20 cellular contexts compared by ENCODE assay signal in the genomic region with DNA sequence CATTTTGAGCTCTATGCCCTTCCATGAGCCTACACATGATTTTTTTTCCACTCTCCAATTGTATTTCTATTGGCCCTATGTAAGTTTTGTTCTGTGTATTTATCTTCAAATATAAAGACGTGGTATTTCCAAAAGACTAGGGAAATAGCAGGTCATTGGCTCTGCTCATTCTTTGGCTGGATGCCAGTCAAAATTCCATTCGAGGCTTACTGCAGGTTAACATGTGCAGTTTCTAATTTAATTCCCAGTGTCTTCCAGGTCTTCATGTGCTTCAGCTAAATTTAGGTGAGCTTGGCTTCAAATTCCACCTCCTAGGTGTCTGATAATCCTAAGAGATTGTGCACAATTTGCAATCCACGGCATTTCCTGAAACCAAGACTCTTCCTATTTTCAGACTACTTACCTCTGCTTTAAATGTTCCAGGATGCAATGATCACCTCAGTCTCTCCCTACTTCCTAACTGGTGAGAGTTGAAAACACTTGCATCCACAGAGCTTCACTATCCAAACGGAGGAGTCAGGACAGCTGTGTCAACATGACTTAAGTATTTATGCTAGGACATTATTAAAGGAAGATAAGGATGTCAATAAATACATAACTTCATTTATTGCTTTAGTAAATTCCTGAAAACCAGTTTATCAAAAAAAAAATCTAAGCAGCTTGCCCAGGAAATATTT.
"Had no signal": no experiment of that assay in that cellular context is flagged by ENCODE, and none has a peak within 500 bp of the region (broad histone marks: within the 10 kb centered on the region; RNA-seq: fewer than 3 reads in every experiment).

No MANE protein-coding gene starts in this region.

- DNase-seq: activated CD4-positive, alpha-beta T cell treated with anti-CD3 and anti-CD28 coated beads, Interleukin-2, amount 10 ng/mL, durations not matched to agents 24 days and 14 days; activated CD4-positive, CD25-positive, alpha-beta regulatory T cell; activated CD8-positive, alpha-beta memory T cell treated with anti-CD3 and anti-CD28 coated beads, Interleukin-2, amount 50 U/mL, for 48 hours; activated CD8-positive, alpha-beta T cell treated with anti-CD3 and anti-CD28 coated beads, Interleukin-2, amount 10 ng/mL, durations not matched to agents 7 days and 5 days; activated gamma-delta T cell; activated T-cell treated with anti-CD3 and anti-CD28 coated beads, Interleukin-2, amount 50 U/mL, for 72 hours; amniotic stem cell; dorsolateral prefrontal cortex; islet precursor cell; naive thymus-derived CD4-positive, alpha-beta T cell; stimulated activated CD4-positive, alpha-beta T cell treated with anti-CD3 and anti-CD28 coated beads, Interleukin-12 subunit alpha, Interleukin-12 subunit beta, amount 100 ng/mL, for 4 hours; stimulated activated CD4-positive, alpha-beta T cell treated with anti-CD3 and anti-CD28 coated beads, Interleukin-2, amount 100 ng/mL, for 24 hours; stomach; upper lobe of right lung had no signal

- H3K4me3 Mint-ChIP-seq: activated CD4-positive, alpha-beta T cell treated with anti-CD3 and anti-CD28 coated beads, Interleukin-2, amount 10 ng/mL, durations not matched to agents 24 days and 14 days; activated CD8-positive, alpha-beta T cell treated with anti-CD3 and anti-CD28 coated beads, Interleukin-2, amount 10 ng/mL, durations not matched to agents 7 days and 5 days; activated naive CD8-positive, alpha-beta T cell; activated T-cell treated with anti-CD3 and anti-CD28 coated beads, Interleukin-2, amount 50 U/mL, for 72 hours; naive thymus-derived CD4-positive, alpha-beta T cell; T-helper 2 cell treated with Interferon-gamma antibody and Interleukin-4, amounts not matched to agents 5 μg/mL and 100 μg/mL, for 36 hours had no signal

- H3K4me1 Mint-ChIP-seq: activated CD4-positive, alpha-beta T cell treated with anti-CD3 and anti-CD28 coated beads, Interleukin-2, amount 10 ng/mL, durations not matched to agents 24 days and 14 days; naive thymus-derived CD4-positive, alpha-beta T cell had no signal

- H3K36me3 ChIP-seq: neutrophil, stomach, thoracic aorta, upper lobe of right lung had no signal

- H3K27me3 ChIP-seq: body of pancreas, dorsolateral prefrontal cortex, neutrophil, stomach, upper lobe of right lung had no signal

- H3K27me3 Mint-ChIP-seq: activated CD4-positive, alpha-beta T cell treated with anti-CD3 and anti-CD28 coated beads, Interleukin-2, amount 10 ng/mL, durations not matched to agents 24 days and 14 days; activated naive CD8-positive, alpha-beta T cell; naive thymus-derived CD4-positive, alpha-beta T cell had no signal

- ATAC-seq: activated CD8-positive, alpha-beta T cell treated with anti-CD3 and anti-CD28 coated beads, Interleukin-2, amount 10 ng/mL, durations not matched to agents 7 days and 5 days; activated T-cell treated with anti-CD3 and anti-CD28 coated beads, Interleukin-2, amount 50 U/mL, for 72 hours; body of pancreas; left lobe of liver; naive thymus-derived CD4-positive, alpha-beta T cell; upper lobe of right lung had no signal

- H3K27ac ChIP-seq: body of pancreas, dorsolateral prefrontal cortex, neutrophil, stomach, thoracic aorta, upper lobe of right lung had no signal

- H3K36me3 Mint-ChIP-seq: activated naive CD8-positive, alpha-beta T cell; naive thymus-derived CD4-positive, alpha-beta T cell had no signal

- H3K4me1 ChIP-seq: body of pancreas, upper lobe of right lung had no signal

- H3K9me3 Mint-ChIP-seq: activated CD4-positive, alpha-beta T cell treated with anti-CD3 and anti-CD28 coated beads, Interleukin-2, amount 10 ng/mL, durations not matched to agents 24 days and 14 days; activated T-cell treated with anti-CD3 and anti-CD28 coated beads, Interleukin-2, amount 50 U/mL, for 72 hours; T-helper 2 cell treated with Interferon-gamma antibody and Interleukin-4, amounts not matched to agents 5 μg/mL and 100 μg/mL, for 36 hours had no signal

- H3K4me3 ChIP-seq: body of pancreas, dorsolateral prefrontal cortex, stomach, thoracic aorta, upper lobe of right lung had no signal

- H3K9me3 ChIP-seq: body of pancreas, neutrophil, upper lobe of right lung had no signal

- H3K27ac Mint-ChIP-seq: activated CD4-positive, alpha-beta T cell treated with anti-CD3 and anti-CD28 coated beads, Interleukin-2, amount 10 ng/mL, durations not matched to agents 24 days and 14 days; activated CD8-positive, alpha-beta T cell treated with anti-CD3 and anti-CD28 coated beads, Interleukin-2, amount 10 ng/mL, durations not matched to agents 7 days and 5 days; activated naive CD8-positive, alpha-beta T cell; activated T-cell treated with anti-CD3 and anti-CD28 coated beads, Interleukin-2, amount 50 U/mL, for 72 hours; naive thymus-derived CD4-positive, alpha-beta T cell; T-helper 2 cell treated with Interferon-gamma antibody and Interleukin-4, amounts not matched to agents 5 μg/mL and 100 μg/mL, for 36 hours had no signal
